8 cellular contexts compared by ENCODE assay signal in the genomic region with DNA sequence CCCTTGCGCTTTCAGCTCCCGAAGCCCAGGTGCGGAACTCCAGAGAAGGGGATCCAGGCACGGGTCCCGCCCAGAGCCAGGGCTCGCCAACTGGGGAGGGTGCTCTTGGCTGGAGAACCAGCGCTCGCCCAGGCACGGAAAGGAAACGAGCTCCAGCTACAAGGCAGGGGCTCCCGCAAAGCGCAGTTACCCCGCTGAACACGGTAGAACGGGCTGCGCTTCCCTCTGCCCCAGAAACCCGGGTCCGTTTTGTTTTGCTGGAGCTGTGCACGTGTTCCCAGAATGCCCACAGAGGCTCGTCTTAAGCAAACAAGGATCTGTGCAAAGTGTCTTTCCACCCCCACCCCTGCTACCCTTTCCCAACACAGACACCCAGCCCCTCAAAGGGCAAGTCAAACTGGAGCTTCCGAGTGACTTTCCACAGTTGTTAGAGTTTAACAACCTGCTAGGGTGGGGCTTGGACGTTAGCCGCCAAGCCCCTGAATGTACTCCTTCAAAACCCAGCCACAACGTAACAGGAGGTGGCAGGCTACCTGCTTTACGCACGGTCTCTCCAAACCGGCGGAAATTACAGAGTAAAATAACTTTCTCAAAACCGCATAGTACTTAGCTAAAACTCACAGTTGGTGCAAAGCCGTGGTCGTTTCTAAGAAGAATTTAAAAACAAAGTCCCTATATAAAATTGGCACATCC. TPM values are rescaled to one million over a fixed set of nuclear protein-coding genes. Genes with fewer than 3 reads are reported as not detected.
DNase-seq lines count a peak whose midpoint lies in the region; ATAC-seq and TF ChIP-seq lines count a peak whose summit lies in the region.

No MANE protein-coding gene starts in this region.

- H3K27me3 ChIP-seq in adipocyte (replicated peaks; ENCODE audit: control insufficient read depth, insufficient read depth, low read length), result peaks cover 4% of the 10 kb centered on the region
- no peaks in the 10 kb centered on the region for H3K27me3 ChIP-seq in right atrium auricular region
- no peaks in the 10 kb centered on the region for H3K27me3 ChIP-seq in prostate gland (replicated peaks; ENCODE audit: insufficient read depth)

- H3K4me1 ChIP-seq in adipocyte (ENCODE audit: control insufficient read depth, insufficient read depth, low read length) (peaks cover 3% of the 10 kb centered on the region), right atrium auricular region (peaks cover 0 to 21% of the 10 kb centered on the region in 2 donors), prostate gland (replicated peaks) (no peaks in the 10 kb centered on the region)

- H3K27ac ChIP-seq in right atrium auricular region, result peak overlapping the region; percentile 63 to 73
- H3K27ac ChIP-seq in prostate gland, result peak overlapping the region; percentile 74 to 78

- WGBS in prostate gland, result 1% methylated on average over 31 of the region's 31 CpGs

- H3K4me3 ChIP-seq in adipocyte (ENCODE audit: low read length) (peak overlapping the region; percentile 86), right atrium auricular region (peak overlapping the region; percentile 38 to 66), prostate gland (peak overlapping the region; percentile 37 to 45)

- TF ChIP-seq CTCF in right atrium auricular region (IDR thresholded peaks at IDR 0.05), result peak in 1 of 2 donors; percentile 19
- TF ChIP-seq CTCF in prostate gland (IDR thresholded peaks at IDR 0.05), result no peak

- peak overlapping the region; percentile 90 for H3K9ac ChIP-seq in adipocyte (ENCODE audit: low read length)

- ATAC-seq in HG03460 (IDR thresholded peaks at IDR 0.05; ENCODE audit: unreplicated experiment) (peak; percentile 23), SK-N-SH treated with all-trans-retinoic acid at 6 μM for 48 hours (peak; percentile 52), HG03025 (IDR thresholded peaks at IDR 0.05; ENCODE audit: low FRiP score, unreplicated experiment) (no peak)

- no peaks in the 10 kb centered on the region for H3K36me3 ChIP-seq in adipocyte (ENCODE audit: control insufficient read depth, insufficient read depth, low read length, severe bottlenecking)
- no peaks in the 10 kb centered on the region for H3K36me3 ChIP-seq in right atrium auricular region
- H3K36me3 ChIP-seq in prostate gland, result no peaks in the 10 kb centered on the region

- intact Hi-C loops in prostate gland (cut with DNase I), result no loop called here

- DNase-seq in DMS53 treated with DMSO at 0.1 percent for 48 hours (lab: John Stamatoyannopoulos, UW; ENCODE audit: unreplicated experiment) (peak; percentile 7), adipocyte (ENCODE audit: low read depth) (peak; percentile 39), right atrium auricular region (ENCODE audit: low spot score) (no peak), prostate gland (ENCODE audit: low spot score) (peak; percentile 34), kidney glomerular epithelial cell (lab: John Stamatoyannopoulos, UW) (no peak)

- H3K9me3 ChIP-seq in adipocyte (ENCODE audit: control insufficient read depth, low read length), result no peaks in the 10 kb centered on the region
- H3K9me3 ChIP-seq in right atrium auricular region, result no peaks in the 10 kb centered on the region
- H3K9me3 ChIP-seq in prostate gland, result no peaks in the 10 kb centered on the region

- TF ChIP-seq POLR2A in prostate gland (IDR thresholded peaks at IDR 0.05), result no peak

TF ChIP-seq in SK-N-SH treated with all-trans-retinoic acid at 6 μM for 48 hours, 23 proteins besides CTCF, POLR2A, EP300 and RAD21:
- TF ChIP-seq, protein P1, sequence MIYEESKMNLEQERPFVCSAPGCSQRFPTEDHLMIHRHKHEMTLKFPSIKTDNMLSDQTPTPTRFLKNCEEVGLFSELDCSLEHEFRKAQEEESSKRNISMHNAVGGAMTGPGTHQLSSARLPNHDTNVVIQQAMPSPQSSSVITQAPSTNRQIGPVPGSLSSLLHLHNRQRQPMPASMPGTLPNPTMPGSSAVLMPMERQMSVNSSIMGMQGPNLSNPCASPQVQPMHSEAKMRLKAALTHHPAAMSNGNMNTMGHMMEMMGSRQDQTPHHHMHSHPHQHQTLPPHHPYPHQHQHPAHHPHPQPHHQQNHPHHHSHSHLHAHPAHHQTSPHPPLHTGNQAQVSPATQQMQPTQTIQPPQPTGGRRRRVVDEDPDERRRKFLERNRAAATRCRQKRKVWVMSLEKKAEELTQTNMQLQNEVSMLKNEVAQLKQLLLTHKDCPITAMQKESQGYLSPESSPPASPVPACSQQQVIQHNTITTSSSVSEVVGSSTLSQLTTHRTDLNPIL (CRISPR knock-in tag; IDR thresholded peaks at IDR 0.05; ENCODE audit: low read depth), result no peak
- TF ChIP-seq ZFP30 (CRISPR knock-in tag; IDR thresholded peaks at IDR 0.05), result no peak
- no peak for TF ChIP-seq ZC3H10 (CRISPR knock-in tag; IDR thresholded peaks at IDR 0.05)
- no peak for TF ChIP-seq ARNTL (CRISPR knock-in tag; IDR thresholded peaks at IDR 0.05; ENCODE audit: borderline replicate concordance, low read depth)
- no peak for TF ChIP-seq CSRNP3 (CRISPR knock-in tag; IDR thresholded peaks at IDR 0.05)

RNA-seq across cellular contexts. Expression of gene RNF125, which starts 0.8 kb away (rescaled TPM):
- 1 to 10 TPM; 1.7 to 5.6 TPM for total RNA-seq in right atrium auricular region
- 1 to 10 TPM; 1.2 to 2.6 TPM for total RNA-seq in prostate gland

Comparison
In these comparisons a context has a peak if more than half of its experiments do, and no peak if none do; other contexts are left out.
1. DNase-seq: peak in DMS53 treated with DMSO at 0.1 percent for 48 hours (single experiment), adipocyte (single experiment) and prostate gland (single experiment); none in right atrium auricular region (single experiment) and kidney glomerular epithelial cell (single experiment).
2. Peak in every context shown above with its lines, with median percentiles within 50 percentile points of each other: H3K4me3 ChIP-seq.